17 cellular contexts compared by ENCODE assay signal in genomic region chr14:57380935-57381334, GRCh38.
"Had no signal": no experiment of that assay in that cellular context is flagged by ENCODE, and none has a peak within 500 bp of the region (broad histone marks: within the 10 kb centered on the region; RNA-seq: fewer than 3 reads in every experiment).

No MANE protein-coding gene starts in this region.

- H3K4me3 Mint-ChIP-seq: activated CD4-positive, alpha-beta memory T cell treated with anti-CD3 and anti-CD28 coated beads, Interleukin-2, amount 10 ng/mL, durations not matched to agents 7 days and 5 days; activated CD4-positive, alpha-beta T cell treated with anti-CD3 and anti-CD28 coated beads for 36 hours; activated T-cell treated with anti-CD3 and anti-CD28 coated beads, Interleukin-2, amount 50 U/mL, for 24 hours; nephron; stimulated activated naive CD8-positive, alpha-beta T cell treated with anti-CD3 and anti-CD28 coated beads, Interleukin-15, amount 100 ng/mL, for 72 hours; T-cell; type B pancreatic cell had no signal

- H3K27ac ChIP-seq: adrenal gland, esophagus squamous epithelium, foreskin keratinocyte, pancreas, spleen, VCaP had no signal

- H3K36me3 ChIP-seq: adrenal gland, esophagus squamous epithelium, pancreas, spleen had no signal

- H3K36me3 Mint-ChIP-seq: T-cell, type B pancreatic cell had no signal

- H3K27me3 Mint-ChIP-seq: stimulated activated naive CD8-positive, alpha-beta T cell treated with anti-CD3 and anti-CD28 coated beads, Interleukin-15, amount 100 ng/mL, for 72 hours; T-cell had no signal

- H3K4me1 ChIP-seq: adrenal gland, esophagus squamous epithelium, pancreas, spleen had no signal

- H3K27ac Mint-ChIP-seq: activated CD4-positive, alpha-beta memory T cell treated with anti-CD3 and anti-CD28 coated beads, Interleukin-2, amount 10 ng/mL, durations not matched to agents 7 days and 5 days; activated CD4-positive, alpha-beta T cell treated with anti-CD3 and anti-CD28 coated beads for 36 hours; activated T-cell treated with anti-CD3 and anti-CD28 coated beads, Interleukin-2, amount 50 U/mL, for 24 hours; nephron; stimulated activated naive CD8-positive, alpha-beta T cell treated with anti-CD3 and anti-CD28 coated beads, Interleukin-15, amount 100 ng/mL, for 72 hours; T-cell; type B pancreatic cell had no signal

- H3K9me3 Mint-ChIP-seq: activated CD4-positive, alpha-beta memory T cell treated with anti-CD3 and anti-CD28 coated beads, Interleukin-2, amount 10 ng/mL, durations not matched to agents 7 days and 5 days; activated T-cell treated with anti-CD3 and anti-CD28 coated beads, Interleukin-2, amount 50 U/mL, for 24 hours; nephron; stimulated activated naive CD8-positive, alpha-beta T cell treated with anti-CD3 and anti-CD28 coated beads, Interleukin-15, amount 100 ng/mL, for 72 hours; T-cell; type B pancreatic cell had no signal

- ATAC-seq: activated CD4-positive, alpha-beta T cell treated with anti-CD3 and anti-CD28 coated beads for 36 hours; foreskin keratinocyte; pancreas; sciatic nerve; stimulated activated naive CD8-positive, alpha-beta T cell treated with anti-CD3 and anti-CD28 coated beads, Interleukin-15, amount 100 ng/mL, for 72 hours; T-cell had no signal

- H3K4me3 ChIP-seq: adrenal gland, esophagus squamous epithelium, pancreas, spleen had no signal

- H3K27me3 ChIP-seq: adrenal gland, esophagus squamous epithelium, foreskin keratinocyte, pancreas, spleen had no signal

- H3K9me3 ChIP-seq: adrenal gland, esophagus squamous epithelium, pancreas, spleen had no signal

- H3K4me1 Mint-ChIP-seq: activated CD4-positive, alpha-beta memory T cell treated with anti-CD3 and anti-CD28 coated beads, Interleukin-2, amount 10 ng/mL, durations not matched to agents 7 days and 5 days; activated CD4-positive, alpha-beta T cell treated with anti-CD3 and anti-CD28 coated beads for 36 hours; nephron; stimulated activated naive CD8-positive, alpha-beta T cell treated with anti-CD3 and anti-CD28 coated beads, Interleukin-15, amount 100 ng/mL, for 72 hours had no signal

- DNase-seq: activated CD4-positive, alpha-beta memory T cell treated with anti-CD3 and anti-CD28 coated beads, Interleukin-2, amount 10 ng/mL, durations not matched to agents 7 days and 5 days; activated CD4-positive, alpha-beta T cell treated with anti-CD3 and anti-CD28 coated beads for 36 hours; activated naive CD4-positive, alpha-beta T cell treated with anti-CD3 and anti-CD28 coated beads, Interleukin-2, amount 50 U/mL, for 16 hours; activated T-cell treated with anti-CD3 and anti-CD28 coated beads, Interleukin-2, amount 50 U/mL, for 24 hours; adrenal gland; esophagus squamous epithelium; foreskin keratinocyte; kidney glomerular epithelial cell; pancreas; spleen; stimulated activated naive CD8-positive, alpha-beta T cell treated with anti-CD3 and anti-CD28 coated beads, Interleukin-15, amount 100 ng/mL, for 72 hours; T-cell; T1000 had no signal
